Comparison of ENCODE assay signal across 7 cellular contexts in genomic region chr1:154961207-154961496, GRCh38. TPM values are rescaled to one million over a fixed set of nuclear protein-coding genes. Genes with fewer than 3 reads are reported as not detected.
DNase-seq lines count a peak whose midpoint lies in the region; ATAC-seq lines count a peak whose summit lies in the region.

No MANE protein-coding gene starts in this region.

- H3K4me1 ChIP-seq in HUES64 (ENCODE audit: insufficient read depth, low read length): peaks cover 19% of the 10 kb centered on the region; the same call in 1 of the 2 replicates
- H3K4me1 ChIP-seq in right cardiac atrium (ENCODE audit: control insufficient read depth, insufficient read depth, low read length): peaks cover 2% of the 10 kb centered on the region

- 6% methylated on average over 9 of the region's 9 CpGs for WGBS in HUES64
- WGBS in right cardiac atrium: 1% methylated on average over 9 of the region's 9 CpGs

- H3K27ac Mint-ChIP-seq in activated CD4-positive, alpha-beta T cell treated with anti-CD3 and anti-CD28 coated beads, Interleukin-2, amount 10 ng/mL, durations not matched to agents 7 days and 5 days: peak overlapping the region; percentile 93

- peaks cover 54% of the 10 kb centered on the region for H3K36me3 ChIP-seq in HUES64 (ENCODE audit: insufficient read depth, low read length)

- H3K36me3 Mint-ChIP-seq in activated CD4-positive, alpha-beta T cell treated with anti-CD3 and anti-CD28 coated beads, Interleukin-2, amount 10 ng/mL, durations not matched to agents 7 days and 5 days (ENCODE audit: low read depth): peaks cover 34% of the 10 kb centered on the region

- H3K9me3 Mint-ChIP-seq in activated CD4-positive, alpha-beta T cell treated with anti-CD3 and anti-CD28 coated beads, Interleukin-2, amount 10 ng/mL, durations not matched to agents 7 days and 5 days: no peaks in the 10 kb centered on the region

- no peaks in the 10 kb centered on the region for H3K27me3 ChIP-seq in HUES64 (ENCODE audit: insufficient read depth, low read length)
- H3K27me3 ChIP-seq in right cardiac atrium (ENCODE audit: control insufficient read depth, insufficient read depth): no peaks in the 10 kb centered on the region

- H3K4me3 Mint-ChIP-seq in activated CD4-positive, alpha-beta T cell treated with anti-CD3 and anti-CD28 coated beads, Interleukin-2, amount 10 ng/mL, durations not matched to agents 7 days and 5 days: peak overlapping the region; percentile 99

- H3K4me3 ChIP-seq in HUES64 (ENCODE audit: low read length): peak overlapping the region; percentile 75
- peak overlapping the region; percentile 68 for H3K4me3 ChIP-seq in right cardiac atrium (ENCODE audit: low read length)

- peak; percentile 81 for DNase-seq in activated CD4-positive, alpha-beta T cell treated with anti-CD3 and anti-CD28 coated beads, Interleukin-2, amount 10 ng/mL, durations not matched to agents 7 days and 5 days
- no peak for DNase-seq in right cardiac atrium
- peak; percentile 84 for DNase-seq in stimulated activated CD4-positive, alpha-beta T cell treated with anti-CD3 and anti-CD28 coated beads, Interleukin-12 subunit alpha, Interleukin-12 subunit beta, amount 100 ng/mL, for 4 hours
- no peak for DNase-seq in AG08395 (ENCODE audit: low spot score)

- no peaks in the 10 kb centered on the region for H3K27me3 Mint-ChIP-seq in activated CD4-positive, alpha-beta T cell treated with anti-CD3 and anti-CD28 coated beads, Interleukin-2, amount 10 ng/mL, durations not matched to agents 7 days and 5 days

- H3K4me1 Mint-ChIP-seq in activated CD4-positive, alpha-beta T cell treated with anti-CD3 and anti-CD28 coated beads, Interleukin-2, amount 10 ng/mL, durations not matched to agents 7 days and 5 days: peaks cover 58% of the 10 kb centered on the region

- ATAC-seq in right cardiac atrium (no peak), GM21737 (IDR thresholded peaks at IDR 0.05; ENCODE audit: unreplicated experiment) (no peak), HG03095 (IDR thresholded peaks at IDR 0.05; ENCODE audit: unreplicated experiment) (no peak)

- POLR2A ChIA-PET in activated CD4-positive, alpha-beta T cell treated with anti-CD3 and anti-CD28 coated beads, Interleukin-2, amount 10 ng/mL, durations not matched to agents 7 days and 5 days (lab: Charles Lee): interaction anchor here (0.6 to 1.1 kb wide), 2 partner anchors 13 to 51 kb away, joined by 3 read pairs; partner anchors contain the start of gene CKS1B

- CTCF ChIA-PET in activated CD4-positive, alpha-beta T cell treated with anti-CD3 and anti-CD28 coated beads, Interleukin-2, amount 10 ng/mL, durations not matched to agents 7 days and 5 days (lab: Charles Lee): interaction anchor here (0.6 to 3.3 kb wide), 16 partner anchors 9 to 402 kb away, joined by 3 to 23 read pairs (median 5); partner anchors contain the start of genes CKS1B, PMVK and SHC1

- intact Hi-C loops in right cardiac atrium (cut with DNase I): loop anchor here in 2 of 4 donors (5.0 to 10.0 kb wide), 2 partner anchors 54 to 56 kb away; no protein-coding TSS in a partner anchor

- peak overlapping the region; percentile 94 for H3K9ac ChIP-seq in HUES64 (ENCODE audit: low read depth, low read length)

- H3K27ac ChIP-seq in HUES64 (ENCODE audit: low read depth, low read length) (peak overlapping the region; percentile 93), right cardiac atrium (ENCODE audit: low read length) (peak overlapping the region; percentile 99)

- H3K9me3 ChIP-seq in HUES64 (ENCODE audit: insufficient read depth, low read depth, low read length) (no peaks in the 10 kb centered on the region), right cardiac atrium (ENCODE audit: control insufficient read depth, low read length) (no peaks in the 10 kb centered on the region)

RNA-seq across cellular contexts. Expression of gene PYGO2, which starts 0.4 kb away (rescaled TPM):
- polyA plus RNA-seq in HUES64 (2013, experiment 1 of 2): 25.9 TPM
- polyA plus RNA-seq in HUES64 (2013, experiment 2 of 2): 29.4 TPM
- total RNA-seq in activated CD4-positive, alpha-beta T cell treated with anti-CD3 and anti-CD28 coated beads, Interleukin-2, amount 10 ng/mL, durations not matched to agents 7 days and 5 days: 10 to 100 TPM; 50.0 to 50.2 TPM
- total RNA-seq in right cardiac atrium: 10 to 100 TPM; 14.6 to 22.0 (median 18.6) TPM
- polyA plus RNA-seq in right cardiac atrium: 14.3 TPM

RNA-seq across cellular contexts. Expression of gene PBXIP1, which starts 5.3 kb away (rescaled TPM):
- polyA plus RNA-seq in HUES64 (2013, experiment 1 of 2): 13.2 TPM
- polyA plus RNA-seq in HUES64 (2013, experiment 2 of 2): 18.5 TPM
- 10 to 100 TPM; 74.6 to 92.0 TPM for total RNA-seq in activated CD4-positive, alpha-beta T cell treated with anti-CD3 and anti-CD28 coated beads, Interleukin-2, amount 10 ng/mL, durations not matched to agents 7 days and 5 days
- total RNA-seq in right cardiac atrium: 100 to 1,000 TPM in 1 of 4 donors, 10 to 100 TPM in 3; 84.8 to 104 (median 90.1) TPM
- polyA plus RNA-seq in right cardiac atrium: 82.9 TPM

RNA-seq across cellular contexts. Expression of gene SHC1, which starts 9.4 kb away (rescaled TPM):
- polyA plus RNA-seq in HUES64 (2013, experiment 1 of 2): 119 TPM
- polyA plus RNA-seq in HUES64 (2013, experiment 2 of 2): 133 TPM
- 100 to 1,000 TPM in 1 of 2 experiments, 10 to 100 TPM in 1; 75.1 to 104 TPM for total RNA-seq in activated CD4-positive, alpha-beta T cell treated with anti-CD3 and anti-CD28 coated beads, Interleukin-2, amount 10 ng/mL, durations not matched to agents 7 days and 5 days
- 10 to 100 TPM; 63.2 to 81.7 (median 71.4) TPM for total RNA-seq in right cardiac atrium
- polyA plus RNA-seq in right cardiac atrium: 37.9 TPM

RNA-seq across cellular contexts. Expression of gene CKS1B, which starts 13.3 kb away (rescaled TPM):
- 351 TPM for polyA plus RNA-seq in HUES64 (2013, experiment 1 of 2)
- 391 TPM for polyA plus RNA-seq in HUES64 (2013, experiment 2 of 2)
- 100 to 1,000 TPM; 147 to 157 TPM for total RNA-seq in activated CD4-positive, alpha-beta T cell treated with anti-CD3 and anti-CD28 coated beads, Interleukin-2, amount 10 ng/mL, durations not matched to agents 7 days and 5 days
- total RNA-seq in right cardiac atrium: 10 to 100 TPM; 19.9 to 28.1 (median 23.4) TPM
- 28.9 TPM for polyA plus RNA-seq in right cardiac atrium

RNA-seq across cellular contexts. Expression of gene FLAD1, which starts 22.0 kb away (rescaled TPM):
- 58.3 TPM for polyA plus RNA-seq in HUES64 (2013, experiment 1 of 2)
- 49.8 TPM for polyA plus RNA-seq in HUES64 (2013, experiment 2 of 2)
- total RNA-seq in activated CD4-positive, alpha-beta T cell treated with anti-CD3 and anti-CD28 coated beads, Interleukin-2, amount 10 ng/mL, durations not matched to agents 7 days and 5 days: 10 to 100 TPM; 41.2 to 41.3 TPM
- total RNA-seq in right cardiac atrium: 10 to 100 TPM; 22.8 to 32.7 (median 25.2) TPM
- 25.3 TPM for polyA plus RNA-seq in right cardiac atrium

Comparison
In these comparisons a context has a peak if more than half of its experiments do, and no peak if none do; other contexts are left out.
1. DNase-seq: peak in activated CD4-positive, alpha-beta T cell treated with anti-CD3 and anti-CD28 coated beads, Interleukin-2, amount 10 ng/mL, durations not matched to agents 7 days and 5 days (single experiment) and stimulated activated CD4-positive, alpha-beta T cell treated with anti-CD3 and anti-CD28 coated beads, Interleukin-12 subunit alpha, Interleukin-12 subunit beta, amount 100 ng/mL, for 4 hours (single experiment); none in right cardiac atrium (0 of 3) and AG08395 (single experiment).